In genomic region chr4:128393111-128393704, GRCh38 we compare ENCODE assay signal across 9 cellular contexts.
DNase-seq lines count a peak whose midpoint lies in the region; ATAC-seq, FAIRE-seq and TF ChIP-seq lines count a peak whose summit lies in the region.
"Had no signal": no experiment of that assay in that cellular context is flagged by ENCODE, and none has a peak within 500 bp of the region (broad histone marks: within the 10 kb centered on the region; RNA-seq: fewer than 3 reads in every experiment).

No MANE protein-coding gene starts in this region.

- H3K4me1 Mint-ChIP-seq in stimulated activated effector memory CD8-positive, alpha-beta T cell treated with anti-CD3 and anti-CD28 coated beads, Interleukin-12 subunit alpha, Interleukin-12 subunit beta, amount 100 ng/mL, for 72 hours, result no peaks in the 10 kb centered on the region

- no peak overlapping the region for H3K27ac Mint-ChIP-seq in stimulated activated effector memory CD8-positive, alpha-beta T cell treated with anti-CD3 and anti-CD28 coated beads, Interleukin-12 subunit alpha, Interleukin-12 subunit beta, amount 100 ng/mL, for 72 hours
- H3K27ac Mint-ChIP-seq: T-helper 1 cell treated with Interleukin-12 subunit alpha and Interleukin-12 subunit beta and Interleukin-4 antibody, amounts not matched to agents 30 μg/mL and 1 μg/mL, for 36 hours had no signal

- H3K9me3 ChIP-seq in muscle layer of duodenum (ENCODE audit: control insufficient read depth in 1 of 2, low read length in 2 of 2) (no peaks in the 10 kb centered on the region), colonic mucosa (no peaks in the 10 kb centered on the region)

- TF ChIP-seq POLR2A in GM12891 (IDR thresholded peaks at IDR 0.05; ENCODE audit: low read depth, low read length), result no peak
- TF ChIP-seq POLR2A in erythroblast (IDR thresholded peaks at IDR 0.05; ENCODE audit: low read length), result no peak

- no peak overlapping the region for H3K4me3 ChIP-seq in muscle layer of duodenum (ENCODE audit: low read depth in 1 of 2, low read length in 2 of 2)
- no peak overlapping the region for H3K4me3 ChIP-seq in colonic mucosa

- peak; percentile 13 for FAIRE-seq in GM12891 (lab: Jason Lieb, UNC)

- H3K36me3 ChIP-seq in muscle layer of duodenum (ENCODE audit: control insufficient read depth in 1 of 2, insufficient read depth in 2 of 2, low read length in 2 of 2) (no peaks in the 10 kb centered on the region), colonic mucosa (no peaks in the 10 kb centered on the region)

- H3K4me3 Mint-ChIP-seq in stimulated activated effector memory CD8-positive, alpha-beta T cell treated with anti-CD3 and anti-CD28 coated beads, Interleukin-12 subunit alpha, Interleukin-12 subunit beta, amount 100 ng/mL, for 72 hours, result no peak overlapping the region
- H3K4me3 Mint-ChIP-seq: T-helper 1 cell treated with Interleukin-12 subunit alpha and Interleukin-12 subunit beta and Interleukin-4 antibody, amounts not matched to agents 30 μg/mL and 1 μg/mL, for 36 hours had no signal

- DNase-seq in GM12891 (ENCODE audit: insufficient read length, low spot score), result no peak
- peak; percentile 85 for DNase-seq in SK-N-DZ (ENCODE audit: low spot score)
- DNase-seq in colonic mucosa, result no peak
- no peak for DNase-seq in sciatic nerve (ENCODE audit: low spot score)
- DNase-seq in erythroblast (lab: John Stamatoyannopoulos, UW), result no peak
- no peak for DNase-seq in stimulated activated effector memory CD8-positive, alpha-beta T cell treated with anti-CD3 and anti-CD28 coated beads, Interleukin-12 subunit alpha, Interleukin-12 subunit beta, amount 100 ng/mL, for 72 hours (ENCODE audit: low spot score in 2 of 2)

- no peaks in the 10 kb centered on the region for H3K9me3 Mint-ChIP-seq in stimulated activated effector memory CD8-positive, alpha-beta T cell treated with anti-CD3 and anti-CD28 coated beads, Interleukin-12 subunit alpha, Interleukin-12 subunit beta, amount 100 ng/mL, for 72 hours
- H3K9me3 Mint-ChIP-seq: T-helper 1 cell treated with Interleukin-12 subunit alpha and Interleukin-12 subunit beta and Interleukin-4 antibody, amounts not matched to agents 30 μg/mL and 1 μg/mL, for 36 hours had no signal

- intact Hi-C loops in colonic mucosa (cut with DNase I) (no loop called here), sciatic nerve (cut with DNase I) (no loop called here)

- ATAC-seq in HG03469 (IDR thresholded peaks at IDR 0.05; ENCODE audit: unreplicated experiment) (peak; percentile 66), sciatic nerve (no peak)
- ATAC-seq in stimulated activated effector memory CD8-positive, alpha-beta T cell treated with anti-CD3 and anti-CD28 coated beads, Interleukin-12 subunit alpha, Interleukin-12 subunit beta, amount 100 ng/mL, for 72 hours, result no peak

- no peak for TF ChIP-seq CTCF in colonic mucosa (IDR thresholded peaks at IDR 0.05)

- no peaks in the 10 kb centered on the region for H3K27me3 ChIP-seq in muscle layer of duodenum (ENCODE audit: low read depth, low read length)
- no peaks in the 10 kb centered on the region for H3K27me3 ChIP-seq in colonic mucosa

- H3K27ac ChIP-seq in muscle layer of duodenum (ENCODE audit: low read length) (peak overlapping the region; percentile 58), colonic mucosa (no peak overlapping the region)

- H3K4me1 ChIP-seq in muscle layer of duodenum (ENCODE audit: control insufficient read depth in 1 of 2, insufficient read depth in 2 of 2, low read length in 2 of 2) (peaks cover 0 to 20% of the 10 kb centered on the region in 2 donors), colonic mucosa (no peaks in the 10 kb centered on the region)

- H3K36me3 Mint-ChIP-seq in stimulated activated effector memory CD8-positive, alpha-beta T cell treated with anti-CD3 and anti-CD28 coated beads, Interleukin-12 subunit alpha, Interleukin-12 subunit beta, amount 100 ng/mL, for 72 hours, result no peaks in the 10 kb centered on the region

- H3K9ac ChIP-seq in colonic mucosa (ENCODE audit: low read depth in 2 of 2, low read length in 2 of 2), result no peak overlapping the region

TF ChIP-seq in GM12891, 5 proteins besides CTCF, POLR2A, EP300 and RAD21:
- TF ChIP-seq POU2F2 (IDR thresholded peaks at IDR 0.05; ENCODE audit: low read depth, low read length) (no peak), PAX5 (IDR thresholded peaks at IDR 0.05; ENCODE audit: insufficient read depth, low read length, severe bottlenecking) (no peak), SPI1 (IDR thresholded peaks at IDR 0.05; ENCODE audit: low read depth, low read length) (no peak), POLR2AphosphoS5 (IDR thresholded peaks at IDR 0.05; ENCODE audit: low read depth, low read length) (no peak), TAF1 (IDR thresholded peaks at IDR 0.05; ENCODE audit: low read depth, low read length) (no peak)
